Comparison of ENCODE assay signal across 1 cellular context in genomic region chr2:128268611-128269357, GRCh38.
TF ChIP-seq lines count a peak whose summit lies in the region.

No MANE protein-coding gene starts in this region.

TF ChIP-seq in HepG2, 621 proteins besides CTCF, POLR2A, EP300 and RAD21 (continued from another document):
- TF ChIP-seq MXD3 (CRISPR knock-in tag; IDR thresholded peaks at IDR 0.05) (no peak), ASH2L (IDR thresholded peaks at IDR 0.05; ENCODE audit: insufficient read length, low read depth, low read length) (no peak), CBX5 (CRISPR knock-in tag; IDR thresholded peaks at IDR 0.05; ENCODE audit: borderline replicate concordance) (no peak), ZNF710 (CRISPR knock-in tag; IDR thresholded peaks at IDR 0.05; ENCODE audit: borderline replicate concordance) (no peak), CCAR2 (optimal IDR thresholded peaks at IDR 0.05; ENCODE audit: low read depth, low read length) (no peak), AGO2 (optimal IDR thresholded peaks at IDR 0.05; ENCODE audit: low read depth, low read length) (peak; percentile 86), IRF9 (CRISPR knock-in tag; IDR thresholded peaks at IDR 0.05; ENCODE audit: borderline replicate concordance) (no peak), CEBPB (IDR thresholded peaks at IDR 0.05; ENCODE audit: borderline replicate concordance, low read depth, low read length) (no peak), ZNF670 (CRISPR knock-in tag; IDR thresholded peaks at IDR 0.05; ENCODE audit: borderline replicate concordance) (no peak), ZBTB33 (CRISPR knock-in tag; IDR thresholded peaks at IDR 0.05) (peak; percentile 71)
